ENCODE assay signal across 8 cellular contexts in the genomic region with DNA sequence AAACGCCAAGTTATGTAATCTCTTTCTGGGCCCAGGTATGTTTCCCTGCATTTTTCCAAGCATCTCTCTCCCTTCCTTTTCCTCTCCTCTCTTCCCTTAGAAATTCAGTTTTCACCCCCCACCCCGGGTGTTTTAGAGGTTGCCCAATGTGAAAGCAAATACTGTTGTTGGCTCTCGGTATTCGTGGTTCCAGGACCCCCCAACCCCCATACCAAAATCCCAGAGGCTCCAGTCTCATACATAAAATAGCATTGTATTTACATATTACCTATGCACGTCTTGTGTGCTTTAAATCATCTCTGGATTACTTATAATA. TPM values are rescaled to one million over a fixed set of nuclear protein-coding genes. Genes with fewer than 3 reads are reported as not detected.
DNase-seq lines count a peak whose midpoint lies in the region; ATAC-seq and TF ChIP-seq lines count a peak whose summit lies in the region.

No MANE protein-coding gene starts in this region.

- TF ChIP-seq CTCF in AG10803 (conservative IDR thresholded peaks at IDR 0.05; ENCODE audit: low read length) (no peak), KMS-11 (conservative IDR thresholded peaks at IDR 0.05; ENCODE audit: low read depth, low read length) (peak; percentile 56), fibroblast of the aortic adventitia (IDR thresholded peaks at IDR 0.05; ENCODE audit: insufficient read depth, low read length) (no peak), spleen (IDR thresholded peaks at IDR 0.05 in 8 of 11, conservative IDR thresholded peaks at IDR 0.05 in 3 of 11) (peak in 3 of 11 experiments; percentile 16 to 45 (median 22))

- H3K27ac ChIP-seq in KMS-11: no peak overlapping the region
- H3K27ac ChIP-seq in spleen: no peak overlapping the region

- H3K36me3 ChIP-seq in KMS-11 (ENCODE audit: insufficient read depth) (no peaks in the 10 kb centered on the region), spleen (no peaks in the 10 kb centered on the region)

- intact Hi-C loops in spleen (cut with DNase I; ENCODE audit: low total_unique reads): loop anchor here (10.0 kb wide), 2 partner anchors 403 to 1203 kb away; no protein-coding TSS in a partner anchor

- H3K4me3 ChIP-seq in AG10803 (ENCODE audit: low read length): peak overlapping the region; percentile 39
- H3K4me3 ChIP-seq in KMS-11 (IDR thresholded peaks at IDR 0.05; ENCODE audit: insufficient read depth, low read depth, low read length): no peak overlapping the region
- peak overlapping the region; percentile 43 for H3K4me3 ChIP-seq in fibroblast of the aortic adventitia (ENCODE audit: low read depth, low read length)
- H3K4me3 ChIP-seq in spleen: peak overlapping the region in 2 of 8 donors; percentile 17 to 37

- H3K27me3 ChIP-seq in KMS-11 (ENCODE audit: insufficient read depth, low read depth) (no peaks in the 10 kb centered on the region), spleen (replicated peaks in 1 of 7) (no peaks in the 10 kb centered on the region)

- H2AFZ ChIP-seq in KMS-11 (ENCODE audit: low read depth): peak overlapping the region; percentile 61

- H3K4me2 ChIP-seq in KMS-11: peak overlapping the region; percentile 30

- H3K9ac ChIP-seq in KMS-11: no peak overlapping the region

- H3K9me3 ChIP-seq in spleen: no peaks in the 10 kb centered on the region

- TF ChIP-seq POLR2A in spleen (IDR thresholded peaks at IDR 0.05): no peak

- ATAC-seq in GM19397 (IDR thresholded peaks at IDR 0.05; ENCODE audit: unreplicated experiment): peak; percentile 18

- H4K20me1 ChIP-seq in KMS-11 (ENCODE audit: insufficient read depth): no peaks in the 10 kb centered on the region

- DNase-seq in AG10803 (ENCODE audit: low read depth): no peak
- no peak for DNase-seq in fibroblast of the aortic adventitia (ENCODE audit: low read depth)
- no peak for DNase-seq in spleen
- no peak for DNase-seq in NK-92 treated with Interleukin-12 subunit alpha and Interleukin-12 subunit beta, amount 100 ng/mL, for 24 hours (lab: John Stamatoyannopoulos, UW)
- DNase-seq in NCI-H345 treated with DMSO at 0.1 percent for 48 hours (lab: John Stamatoyannopoulos, UW; ENCODE audit: unreplicated experiment): no peak
- DNase-seq in SHP77 (lab: John Stamatoyannopoulos, UW): no peak

- H3K79me2 ChIP-seq in KMS-11 (ENCODE audit: insufficient read depth, low read depth): no peaks in the 10 kb centered on the region

- WGBS in spleen, 5 donors: 19 to 31% (median 25%) methylated on average over 5 of the region's 5 CpGs

- H3K4me1 ChIP-seq in KMS-11 (ENCODE audit: low read depth, poor library complexity, severe bottlenecking): peaks cover 11% of the 10 kb centered on the region
- H3K4me1 ChIP-seq in spleen: peaks cover 0 to 17% (median 9%) of the 10 kb centered on the region in 6 donors

RNA-seq across cellular contexts. Expression of a gene that starts 48.8 kb away (rescaled TPM):
- 1.3 and 2.4 TPM in 2 replicates for total RNA-seq in fibroblast of the aortic adventitia (ENCODE audit: low replicate concordance)
- 1 to 10 TPM; 2.7 to 7.2 (median 4.4) TPM for total RNA-seq in spleen
- polyA plus RNA-seq in spleen: under 1 TPM; 0.09 to 0.45 (median 0.15) TPM
